1 cellular context compared by ENCODE assay signal in the genomic region with DNA sequence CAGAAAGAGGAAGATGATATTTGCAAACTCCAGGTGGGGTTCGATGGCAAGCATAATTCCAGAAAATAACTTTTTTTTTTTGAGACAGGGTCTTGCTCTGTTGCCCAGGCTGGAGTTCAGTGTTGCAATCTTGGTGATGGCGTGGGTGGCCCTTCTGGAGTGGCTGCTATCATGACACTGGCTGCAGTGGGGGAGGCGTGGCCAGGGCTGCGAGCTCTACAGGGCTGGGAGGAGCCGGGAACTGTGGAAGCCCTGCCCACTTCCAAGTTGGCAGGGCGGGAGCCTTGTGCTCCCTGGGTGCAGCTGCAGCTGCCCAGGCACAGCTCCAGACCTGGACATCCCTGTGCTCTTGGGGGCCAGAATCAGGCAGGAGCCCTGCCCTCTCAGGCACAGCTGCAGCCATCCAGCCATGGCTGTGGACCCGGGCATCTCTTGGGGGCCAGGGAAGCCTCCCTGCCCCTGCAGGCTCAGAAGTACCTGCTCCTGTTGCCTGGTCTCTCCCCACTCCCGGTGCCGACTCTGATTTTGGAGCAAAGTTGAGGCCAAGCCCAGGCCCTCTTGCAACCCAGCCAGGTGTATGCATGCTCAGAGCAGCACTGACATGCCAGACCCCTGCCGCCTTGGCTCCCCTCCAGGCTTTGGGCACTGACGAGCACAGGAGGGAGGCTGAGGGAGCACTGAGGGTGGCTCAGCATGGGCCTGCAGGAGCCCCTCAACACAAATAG.
TF ChIP-seq lines count a peak whose summit lies in the region.

No MANE protein-coding gene starts in this region.

TF ChIP-seq in GM23338, 12 proteins besides CTCF, POLR2A, EP300 and RAD21 (continued from another document):
- TF ChIP-seq, protein P1, sequence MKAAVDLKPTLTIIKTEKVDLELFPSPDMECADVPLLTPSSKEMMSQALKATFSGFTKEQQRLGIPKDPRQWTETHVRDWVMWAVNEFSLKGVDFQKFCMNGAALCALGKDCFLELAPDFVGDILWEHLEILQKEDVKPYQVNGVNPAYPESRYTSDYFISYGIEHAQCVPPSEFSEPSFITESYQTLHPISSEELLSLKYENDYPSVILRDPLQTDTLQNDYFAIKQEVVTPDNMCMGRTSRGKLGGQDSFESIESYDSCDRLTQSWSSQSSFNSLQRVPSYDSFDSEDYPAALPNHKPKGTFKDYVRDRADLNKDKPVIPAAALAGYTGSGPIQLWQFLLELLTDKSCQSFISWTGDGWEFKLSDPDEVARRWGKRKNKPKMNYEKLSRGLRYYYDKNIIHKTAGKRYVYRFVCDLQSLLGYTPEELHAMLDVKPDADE (IDR thresholded peaks at IDR 0.05): no peak
